10 cellular contexts compared by ENCODE assay signal in genomic region chr3:129058441-129059194, GRCh38. TPM values are rescaled to one million over a fixed set of nuclear protein-coding genes. Genes with fewer than 3 reads are reported as not detected.
DNase-seq lines count a peak whose midpoint lies in the region; ATAC-seq, FAIRE-seq and TF ChIP-seq lines count a peak whose summit lies in the region.
"Had no signal": no experiment of that assay in that cellular context is flagged by ENCODE, and none has a peak within 500 bp of the region (broad histone marks: within the 10 kb centered on the region; RNA-seq: fewer than 3 reads in every experiment).

No MANE protein-coding gene starts in this region.

- H3K9me3 Mint-ChIP-seq in WTC11: no peaks in the 10 kb centered on the region
- H3K9me3 Mint-ChIP-seq: dendritic cell treated with granulocyte-macrophage colony-stimulating factor and Interleukin-4, amounts not matched to agents 40 ng/mL and 50 ng/mL, for 4 days had no signal

- no peak overlapping the region for H3K27ac Mint-ChIP-seq in WTC11
- H3K27ac Mint-ChIP-seq: dendritic cell treated with granulocyte-macrophage colony-stimulating factor and Interleukin-4, amounts not matched to agents 40 ng/mL and 50 ng/mL, for 4 days had no signal

- in situ Hi-C loops in T47D (cut with HindIII; ENCODE audit: low pct_unique_long_range_greater_than_20kb, low sequenced_read_pairs): no loop called here

- peaks cover 5% of the 10 kb centered on the region for H3K27me3 Mint-ChIP-seq in WTC11 (ENCODE audit: low read depth)

- no peaks in the 10 kb centered on the region for H3K36me3 Mint-ChIP-seq in WTC11

- ATAC-seq in HG03378 (IDR thresholded peaks at IDR 0.05; ENCODE audit: unreplicated experiment): peak; percentile 53
- ATAC-seq in HG03135 (IDR thresholded peaks at IDR 0.05; ENCODE audit: unreplicated experiment): no peak
- no peak for ATAC-seq in WTC11

- no peak for TF ChIP-seq CTCF in WTC11 (IDR thresholded peaks at IDR 0.05)

- no peak overlapping the region for H3K4me3 Mint-ChIP-seq in WTC11
- H3K4me3 Mint-ChIP-seq: dendritic cell treated with granulocyte-macrophage colony-stimulating factor and Interleukin-4, amounts not matched to agents 40 ng/mL and 50 ng/mL, for 4 days had no signal

- peak; percentile 50 for DNase-seq in NCI-H2107 treated with DMSO at 0.1 percent for 48 hours (lab: John Stamatoyannopoulos, UW; ENCODE audit: unreplicated experiment)
- no peak for DNase-seq in NCI-H2107 (lab: John Stamatoyannopoulos, UW)
- DNase-seq in T47D (ENCODE audit: low read depth in 1 of 2, low spot score in 1 of 2): peak; percentile 64 to 70
- DNase-seq in putamen (ENCODE audit: low spot score): peak; percentile 20
- DNase-seq in RCC 7860 (ENCODE audit: low spot score): no peak
- DNase-seq in WTC11 (ENCODE audit: low spot score): no peak

- FAIRE-seq in RCC 7860 (lab: Jason Lieb, UNC): no peak

- H3K4me1 Mint-ChIP-seq in WTC11: no peaks in the 10 kb centered on the region

- CTCF ChIA-PET in WTC11 (lab: Charles Lee): interaction anchor here (0.6 to 0.9 kb wide), 2 partner anchors 10 to 42 kb away, joined by 3 read pairs; no protein-coding TSS in a partner anchor

- POLR2A ChIA-PET in WTC11 (lab: Charles Lee): no interaction called here

TF ChIP-seq in WTC11, 78 proteins besides CTCF, POLR2A, EP300 and RAD21 (continues in another document):
- TF ChIP-seq ZSCAN18 (CRISPR knock-in tag; IDR thresholded peaks at IDR 0.05): no peak
- no peak for TF ChIP-seq ZNF263 (CRISPR knock-in tag; IDR thresholded peaks at IDR 0.05; ENCODE audit: low read depth)
- no peak for TF ChIP-seq AFF4 (CRISPR knock-in tag; IDR thresholded peaks at IDR 0.05; ENCODE audit: borderline replicate concordance)
- TF ChIP-seq ZNF423 (CRISPR knock-in tag; IDR thresholded peaks at IDR 0.05): no peak
- no peak for TF ChIP-seq ATF2 (CRISPR knock-in tag; IDR thresholded peaks at IDR 0.05; ENCODE audit: borderline replicate concordance, low read depth)
- no peak for TF ChIP-seq ZNF396 (CRISPR knock-in tag; IDR thresholded peaks at IDR 0.05; ENCODE audit: borderline replicate concordance)
- no peak for TF ChIP-seq NR3C1 (CRISPR knock-in tag; conservative IDR thresholded peaks at IDR 0.05; ENCODE audit: low read depth)
- TF ChIP-seq NFYB (CRISPR knock-in tag; conservative IDR thresholded peaks at IDR 0.05; ENCODE audit: low read depth): no peak
- no peak for TF ChIP-seq MLX (CRISPR knock-in tag; IDR thresholded peaks at IDR 0.05)
- no peak for TF ChIP-seq ZBTB21 (CRISPR knock-in tag; IDR thresholded peaks at IDR 0.05; ENCODE audit: borderline replicate concordance)
- TF ChIP-seq ESRRA (CRISPR knock-in tag; IDR thresholded peaks at IDR 0.05; ENCODE audit: borderline replicate concordance): no peak
- no peak for TF ChIP-seq CREB1 (CRISPR knock-in tag; IDR thresholded peaks at IDR 0.05)
- TF ChIP-seq TP53 (CRISPR knock-in tag; IDR thresholded peaks at IDR 0.05): no peak
- TF ChIP-seq ZNF532 (CRISPR knock-in tag; IDR thresholded peaks at IDR 0.05; ENCODE audit: borderline replicate concordance): no peak
- TF ChIP-seq NFE2L1 (CRISPR knock-in tag; IDR thresholded peaks at IDR 0.05): no peak
- TF ChIP-seq ERG (CRISPR knock-in tag; IDR thresholded peaks at IDR 0.05): no peak

RNA-seq across cellular contexts. Expression of gene GP9, which starts 2.0 kb away (rescaled TPM):
- not detected in 3 replicates for total RNA-seq in WTC11 (2021)
- total RNA-seq: T-helper 1 cell treated with Interleukin-12 subunit alpha and Interleukin-12 subunit beta and Interleukin-4 antibody, amounts not matched to agents 30 ng/mL and 1 ng/mL, for 36 hours had no signal

RNA-seq across cellular contexts. Expression of gene EFCC1, which starts 57.5 kb away (rescaled TPM):
- 0.16 to 0.31 TPM (median 0.16 TPM) in 3 replicates for total RNA-seq in WTC11 (2021)
- total RNA-seq: T-helper 1 cell treated with Interleukin-12 subunit alpha and Interleukin-12 subunit beta and Interleukin-4 antibody, amounts not matched to agents 30 ng/mL and 1 ng/mL, for 36 hours had no signal

Comparison
In these comparisons a context has a peak if more than half of its experiments do, and no peak if none do; other contexts are left out.
1. DNase-seq: peak in NCI-H2107 treated with DMSO at 0.1 percent for 48 hours (single experiment), T47D (2 of 2) and putamen (single experiment); none in NCI-H2107 (single experiment), RCC 7860 (single experiment) and WTC11 (single experiment).